ENCODE assay signal across 8 cellular contexts in genomic region chr1:35769188-35769758, GRCh38. TPM values are rescaled to one million over a fixed set of nuclear protein-coding genes. Genes with fewer than 3 reads are reported as not detected.
DNase-seq lines count a peak whose midpoint lies in the region; FAIRE-seq and TF ChIP-seq lines count a peak whose summit lies in the region.

No MANE protein-coding gene starts in this region.

- FAIRE-seq in G401.6 (lab: Jason Lieb, UNC), result peak; percentile 75
- no peak for FAIRE-seq in frontal cortex (lab: Jason Lieb, UNC)

- H3K79me2 ChIP-seq in Loucy (ENCODE audit: insufficient read depth, low read length), result peaks cover 39% of the 10 kb centered on the region

- TF ChIP-seq CTCF in Loucy (conservative IDR thresholded peaks at IDR 0.05; ENCODE audit: low read length) (no peak; the same call in 1 of the 2 replicates), neutrophil (IDR thresholded peaks at IDR 0.05) (peak; percentile 37)

- H3K9me3 ChIP-seq in Loucy (ENCODE audit: insufficient read depth, low read depth, low read length), result no peaks in the 10 kb centered on the region
- no peaks in the 10 kb centered on the region for H3K9me3 ChIP-seq in neutrophil

- H3K27me3 ChIP-seq in H7 (ENCODE audit: control insufficient read depth, insufficient read depth, low read length) (no peaks in the 10 kb centered on the region), Loucy (ENCODE audit: insufficient read depth, low read length, poor library complexity, severe bottlenecking) (no peaks in the 10 kb centered on the region), neutrophil (no peaks in the 10 kb centered on the region)

- H3K36me3 ChIP-seq in H7 (replicated peaks; ENCODE audit: control insufficient read depth, insufficient read depth, low read length) (peaks cover 1% of the 10 kb centered on the region), Loucy (ENCODE audit: insufficient read depth, low read length) (no peaks in the 10 kb centered on the region), neutrophil (no peaks in the 10 kb centered on the region)

- peak overlapping the region; percentile 70 for H3K4me2 ChIP-seq in Loucy (ENCODE audit: low read depth, low read length, poor library complexity, severe bottlenecking)

- peak overlapping the region; percentile 83 for H3K9ac ChIP-seq in Loucy (ENCODE audit: low read depth, low read length, poor library complexity, severe bottlenecking)

- H3K4me3 ChIP-seq in H7 (ENCODE audit: insufficient read depth, low read depth, low read length), result peak overlapping the region; percentile 92
- H3K4me3 ChIP-seq in Loucy (ENCODE audit: low read length, poor library complexity, severe bottlenecking), result peak overlapping the region; percentile 95
- peak overlapping the region; percentile 84 to 85 for H3K4me3 ChIP-seq in neutrophil (ENCODE audit: low read depth in 1 of 2, low read length in 1 of 2)

- DNase-seq in H7, result peak; percentile 95
- peak; percentile 79 to 88 for DNase-seq in SHP77 (lab: John Stamatoyannopoulos, UW)
- DNase-seq in activated gamma-delta T cell treated with Interleukin-2 at 50 U/mL for 16 hours, result peak; percentile 80
- DNase-seq in frontal cortex (ENCODE audit: low spot score in 2 of 2), result peak; percentile 56 to 74
- peak in 47 of 49 donors; percentile 9 to 78 (median 46) for DNase-seq in substantia nigra (lab: John Stamatoyannopoulos, UW)

- no peaks in the 10 kb centered on the region for H3K9me2 ChIP-seq in Loucy (replicated peaks; ENCODE audit: low read depth, low read length)

- peak overlapping the region; percentile 97 for H2AFZ ChIP-seq in Loucy (ENCODE audit: low read length)

- peaks cover 18% of the 10 kb centered on the region for H4K20me1 ChIP-seq in Loucy (ENCODE audit: insufficient read depth, low read length, poor library complexity, severe bottlenecking)

- H3K27ac ChIP-seq in neutrophil (peak overlapping the region; percentile 82), substantia nigra (ENCODE audit: low read depth, low read length, poor library complexity, severe bottlenecking) (no peak overlapping the region)

- H3K4me1 ChIP-seq in Loucy (ENCODE audit: insufficient read depth, low read length, poor library complexity, severe bottlenecking) (peaks cover 26% of the 10 kb centered on the region), neutrophil (ENCODE audit: control insufficient read depth in 1 of 2, insufficient read depth in 1 of 2, low read depth in 1 of 2, low read length in 1 of 2) (peaks cover 9 to 11% of the 10 kb centered on the region in 2 experiments)

- H3F3A ChIP-seq in Loucy (ENCODE audit: low read depth), result peaks cover 3% of the 10 kb centered on the region

RNA-seq across cellular contexts. Expression of gene CLSPN, which starts 0.5 kb away (rescaled TPM):
- 39.6 and 53.4 TPM in 2 replicates for total RNA-seq in H7 (2014; rRNA removed; shearing (Covaris generic))
- total RNA-seq in frontal cortex, result 4.5 TPM

RNA-seq across cellular contexts. Expression of gene AGO4, which starts 38.5 kb away (rescaled TPM):
- total RNA-seq in H7 (2014; rRNA removed; shearing (Covaris generic)), result 8.3 and 23.4 TPM in 2 replicates
- total RNA-seq in frontal cortex, result 94.6 TPM

RNA-seq across cellular contexts. Expression of gene C1orf216, which starts 50.6 kb away (rescaled TPM):
- total RNA-seq in H7 (2014; rRNA removed; shearing (Covaris generic)), result 11.9 and 13.5 TPM in 2 replicates
- 72.6 TPM for total RNA-seq in frontal cortex
